Comparison of ENCODE assay signal across 1 cellular context in genomic region chr12:22048351-22049041, GRCh38.
A peak's percentile ranks its signal among the peaks of the same experiment; 100 is the strongest.
TF ChIP-seq lines count a peak whose summit lies in the region.

No MANE protein-coding gene starts in this region.

TF ChIP-seq in K562, 482 proteins besides CTCF, POLR2A, EP300 and RAD21 (continued from another document):
- TF ChIP-seq ZNF592 (IDR thresholded peaks at IDR 0.05), result peak; percentile 89
- no peak for TF ChIP-seq CBX1 (IDR thresholded peaks at IDR 0.05; ENCODE audit: low read depth)
- peak; percentile 87 for TF ChIP-seq NCOR1 (IDR thresholded peaks at IDR 0.05)
- peak; percentile 50; the same call in 1 of the 2 replicates for TF ChIP-seq DPF2 (IDR thresholded peaks at IDR 0.05)
- TF ChIP-seq FOXM1 (IDR thresholded peaks at IDR 0.05; ENCODE audit: low read depth), result peak; percentile 66; the same call in 1 of the 2 replicates
- TF ChIP-seq FOXM1 (CRISPR knock-in tag; IDR thresholded peaks at IDR 0.05; ENCODE audit: low read depth), result no peak
- 0 out of 2 replicates have a peak, but pooled peaks have one; percentile 10 for TF ChIP-seq GATA2 (CRISPR knock-in tag; IDR thresholded peaks at IDR 0.05)
- peak; percentile 86 for TF ChIP-seq TEAD4 (IDR thresholded peaks at IDR 0.05; ENCODE audit: low read length)
- TF ChIP-seq TEAD4 (CRISPR knock-in tag; IDR thresholded peaks at IDR 0.05; ENCODE audit: borderline replicate concordance), result no peak
- TF ChIP-seq KLF16 (IDR thresholded peaks at IDR 0.05), result 0 out of 2 replicates have a peak, but pooled peaks have one; percentile 9
- TF ChIP-seq ZNF778 (CRISPR knock-in tag; IDR thresholded peaks at IDR 0.05), result no peak
- TF ChIP-seq TCF3 (CRISPR knock-in tag; IDR thresholded peaks at IDR 0.05), result peak; percentile 90
- no peak for TF ChIP-seq ID3 (CRISPR knock-in tag; IDR thresholded peaks at IDR 0.05)
- TF ChIP-seq ID3 (tag; IDR thresholded peaks at IDR 0.05), result 0 out of 2 replicates have a peak, but pooled peaks have one; percentile 35
- TF ChIP-seq SMARCA4 (IDR thresholded peaks at IDR 0.05), result peak; percentile 59
- TF ChIP-seq SRF (CRISPR knock-in tag; IDR thresholded peaks at IDR 0.05), result no peak
- TF ChIP-seq CREB1 (IDR thresholded peaks at IDR 0.05), result 0 out of 2 replicates have a peak, but pooled peaks have one; percentile 12
- no peak for TF ChIP-seq CREB1 (CRISPR knock-in tag; IDR thresholded peaks at IDR 0.05)
- peak; percentile 95 for TF ChIP-seq CBFA2T3 (IDR thresholded peaks at IDR 0.05)
- peak; percentile 66; the same call in 1 of the 2 replicates for TF ChIP-seq POLR2AphosphoS5 (IDR thresholded peaks at IDR 0.05; ENCODE audit: control insufficient read depth, insufficient read depth, low read depth, low read length)
- no peak for TF ChIP-seq ZNF707 (CRISPR knock-in tag; conservative IDR thresholded peaks at IDR 0.05)
- peak; percentile 91 for TF ChIP-seq EHMT2 (IDR thresholded peaks at IDR 0.05)
- TF ChIP-seq ZNF277 (CRISPR knock-in tag; IDR thresholded peaks at IDR 0.05; ENCODE audit: borderline replicate concordance), result no peak
- no peak for TF ChIP-seq ARID2 (IDR thresholded peaks at IDR 0.05)
- TF ChIP-seq MTA2 (IDR thresholded peaks at IDR 0.05; ENCODE audit: low read depth), result peak; percentile 58; the same call in 1 of the 2 replicates
- TF ChIP-seq MGA (IDR thresholded peaks at IDR 0.05), result peak; percentile 78
- peak; percentile 50; the same call in 1 of the 2 replicates for TF ChIP-seq STAT5A (IDR thresholded peaks at IDR 0.05; ENCODE audit: borderline replicate concordance, low read length)
- TF ChIP-seq L3MBTL2 (IDR thresholded peaks at IDR 0.05), result peak; percentile 62
- peak; percentile 74 for TF ChIP-seq NR2C1 (IDR thresholded peaks at IDR 0.05)
- peak; percentile 83 for TF ChIP-seq NR2C1 (tag; IDR thresholded peaks at IDR 0.05)
- TF ChIP-seq SMAD4 (CRISPR knock-in tag; conservative IDR thresholded peaks at IDR 0.05), result peak; percentile 45; the same call in 1 of the 2 replicates
- TF ChIP-seq HDAC1 (IDR thresholded peaks at IDR 0.05), result 0 out of 4 replicates have a peak, but pooled peaks of 1 of the 2 experiments have one; percentile 10
- peak; percentile 79 for TF ChIP-seq BRD9 (IDR thresholded peaks at IDR 0.05; ENCODE audit: low read depth, partially characterized antibody)
- TF ChIP-seq CBFA2T2 (conservative IDR thresholded peaks at IDR 0.05), result peak; percentile 91
- peak; percentile 88 for TF ChIP-seq ARID1B (IDR thresholded peaks at IDR 0.05)
- no peak for TF ChIP-seq CHD2 (IDR thresholded peaks at IDR 0.05; ENCODE audit: low read depth, low read length)
- TF ChIP-seq FOXJ3 (CRISPR knock-in tag; IDR thresholded peaks at IDR 0.05), result no peak
- no peak for TF ChIP-seq CREBBP (IDR thresholded peaks at IDR 0.05; ENCODE audit: low read depth, low read length)
- TF ChIP-seq NFIC (IDR thresholded peaks at IDR 0.05), result peak; percentile 71
- peak; percentile 43 to 47; a peak in 2 of 4 replicates for TF ChIP-seq TRIM24 (IDR thresholded peaks at IDR 0.05)
- TF ChIP-seq PML (IDR thresholded peaks at IDR 0.05; ENCODE audit: low read length), result 0 out of 2 replicates have a peak, but pooled peaks have one; percentile 66
- TF ChIP-seq YY1 (IDR thresholded peaks at IDR 0.05; ENCODE audit: borderline replicate concordance in 1 of 3, control insufficient read depth in 1 of 3, extremely low read depth in 1 of 3, insufficient read depth in 3 of 3, insufficient read length in 1 of 3, insufficient replicate concordance in 2 of 3, low read depth in 1 of 3, low read length in 2 of 3), result peak in 1 of 3 experiments; percentile 57
- peak; percentile 35; the same call in 1 of the 2 replicates for TF ChIP-seq JUND (IDR thresholded peaks at IDR 0.05; ENCODE audit: borderline replicate concordance, low read depth, low read length)
- peak; percentile 51; the same call in 1 of the 3 replicates for TF ChIP-seq JUND (tag; IDR thresholded peaks at IDR 0.05; ENCODE audit: borderline replicate concordance, low read depth, low read length)
- peak; percentile 85 for TF ChIP-seq TAL1 (IDR thresholded peaks at IDR 0.05)
- TF ChIP-seq THAP12 (CRISPR knock-in tag; IDR thresholded peaks at IDR 0.05), result no peak
- TF ChIP-seq CXXC5 (CRISPR knock-in tag; IDR thresholded peaks at IDR 0.05), result peak; percentile 64
- peak in 1 of 2 experiments; percentile 58; a peak in 1 of 4 replicates for TF ChIP-seq TBL1XR1 (IDR thresholded peaks at IDR 0.05; ENCODE audit: low read length in 2 of 2)
- TF ChIP-seq HMBOX1 (IDR thresholded peaks at IDR 0.05), result peak; percentile 97
